In genomic region chr22:22084089-22084711, GRCh38 we compare ENCODE assay signal across 23 cellular contexts.
"Had no signal": no experiment of that assay in that cellular context is flagged by ENCODE, and none has a peak within 500 bp of the region (broad histone marks: within the 10 kb centered on the region; RNA-seq: fewer than 3 reads in every experiment).

No MANE protein-coding gene starts in this region.

- H3K4me1 ChIP-seq: SJSA1 had no signal

- ATAC-seq: HepG2 had no signal

- H3K4me3 Mint-ChIP-seq: IgD-negative memory B cell had no signal

- H3K9me3 ChIP-seq: SJSA1 had no signal

- DNase-seq: KBM-7, MV-4-11, NCI-H1048, NCI-H1105, NCI-H1417, NCI-H1436 treated with DMSO at 0.1 percent for 48 hours, NCI-H1694, NCI-H1930, NCI-H2081, NCI-H2107, NCI-H226, NCI-H446, NCI-H510A, NCI-H524 treated with DMSO at 0.1 percent for 48 hours, NCI-H69, NCI-H774, Right ventricle myocardium superior, RPMI8226, SIG-M5 had no signal

- H3K4me3 ChIP-seq: SJSA1, SK-N-MC had no signal

- H3K27ac Mint-ChIP-seq: IgD-negative memory B cell had no signal

- H3K36me3 ChIP-seq: SJSA1 had no signal

- H3K9me3 Mint-ChIP-seq: IgD-negative memory B cell had no signal

- H3K27ac ChIP-seq: SJSA1, SK-N-MC had no signal
